In the genomic region with DNA sequence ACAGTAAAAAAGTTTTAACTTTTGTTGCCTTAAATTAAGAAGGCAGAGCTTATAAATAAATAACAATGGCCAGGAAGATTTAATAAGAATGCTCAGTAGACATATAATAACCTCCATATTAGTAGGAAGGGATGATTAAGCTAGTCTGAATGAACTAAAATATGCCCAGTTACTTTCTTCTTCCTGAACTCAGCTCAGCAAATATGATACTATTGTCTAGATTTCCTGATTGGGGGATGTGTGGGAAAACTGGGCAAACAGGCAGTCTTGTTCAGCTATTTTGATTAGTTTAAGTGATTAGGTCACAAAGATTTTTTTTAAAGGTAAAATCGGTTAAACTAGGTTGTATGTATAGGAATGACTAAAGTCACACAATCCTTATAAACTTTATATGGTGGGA, we compare ENCODE assay signal across 25 cellular contexts.
"Had no signal": no experiment of that assay in that cellular context is flagged by ENCODE, and none has a peak within 500 bp of the region (broad histone marks: within the 10 kb centered on the region; RNA-seq: fewer than 3 reads in every experiment).

No MANE protein-coding gene starts in this region.

- H3K4me3 ChIP-seq: body of pancreas, hepatocyte, lower lobe of right lung, pancreas, stomach, vagina had no signal

- H3K27ac ChIP-seq: body of pancreas, hepatocyte, lower lobe of right lung, neutrophil, pancreas, stomach, vagina had no signal

- DNase-seq: activated B cell treated with CpG ODN at 0.5 μM for 24 hours; activated CD4-positive, alpha-beta memory T cell treated with anti-CD3 and anti-CD28 coated beads, Interleukin-2, amount 10 ng/mL, durations not matched to agents 7 days and 5 days; activated CD4-positive, alpha-beta T cell treated with anti-CD3 and anti-CD28 coated beads for 48 hours; activated naive CD4-positive, alpha-beta T cell; activated naive CD8-positive, alpha-beta T cell treated with anti-CD3 and anti-CD28 coated beads, Interleukin-2, amount 10 ng/mL, durations not matched to agents 7 days and 5 days; activated T-cell treated with anti-CD3 and anti-CD28 coated beads, Interleukin-2, amount 50 U/mL, for 1 hour; amygdala; body of pancreas; central memory CD4-positive, alpha-beta T cell; lower lobe of right lung; natural killer cell; pancreas; stimulated activated CD4-positive, alpha-beta T cell treated with anti-CD3 and anti-CD28 coated beads, Interleukin-2, amount 100 ng/mL, for 48 hours; stomach; T-cell; T-helper 9 cell had no signal

- H3K4me3 Mint-ChIP-seq: activated B cell treated with CpG ODN at 0.5 μM for 24 hours; activated CD4-positive, alpha-beta memory T cell treated with anti-CD3 and anti-CD28 coated beads, Interleukin-2, amount 10 ng/mL, durations not matched to agents 7 days and 5 days; activated naive CD8-positive, alpha-beta T cell treated with anti-CD3 and anti-CD28 coated beads, Interleukin-2, amount 10 ng/mL, durations not matched to agents 7 days and 5 days; activated T-helper 17 cell treated with anti-CD3 and anti-CD28 coated beads, Interleukin-2, amount 50 U/mL, for 72 hours; natural killer cell; stimulated activated effector memory CD8-positive, alpha-beta T cell treated with anti-CD3 and anti-CD28 coated beads, Interleukin-12 subunit alpha, Interleukin-12 subunit beta, amount 100 ng/mL, for 72 hours; T-cell had no signal

- H3K79me2 ChIP-seq: hepatocyte had no signal

- H3K27me3 Mint-ChIP-seq: activated B cell treated with CpG ODN at 0.5 μM for 24 hours; activated CD4-positive, alpha-beta memory T cell treated with anti-CD3 and anti-CD28 coated beads, Interleukin-2, amount 10 ng/mL, durations not matched to agents 7 days and 5 days; activated naive CD8-positive, alpha-beta T cell treated with anti-CD3 and anti-CD28 coated beads, Interleukin-2, amount 10 ng/mL, durations not matched to agents 7 days and 5 days; activated T-helper 17 cell treated with anti-CD3 and anti-CD28 coated beads, Interleukin-2, amount 50 U/mL, for 72 hours; T-cell had no signal

- H3K36me3 ChIP-seq: lower lobe of right lung, neutrophil, pancreas, stomach, vagina had no signal

- H3K4me2 ChIP-seq: hepatocyte had no signal

- H3K4me1 Mint-ChIP-seq: activated B cell treated with CpG ODN at 0.5 μM for 24 hours had no signal

- H2AFZ ChIP-seq: hepatocyte had no signal

- H3K27me3 ChIP-seq: body of pancreas, hepatocyte, neutrophil, pancreas, stomach, vagina had no signal

- H3K9me3 ChIP-seq: body of pancreas, lower lobe of right lung, neutrophil, pancreas, stomach, vagina had no signal

- ATAC-seq: activated T-helper 17 cell treated with anti-CD3 and anti-CD28 coated beads, Interleukin-2, amount 50 U/mL, for 72 hours; body of pancreas; esophagus mucosa; lower lobe of right lung; natural killer cell; pancreas; stimulated activated effector memory CD8-positive, alpha-beta T cell treated with anti-CD3 and anti-CD28 coated beads, Interleukin-12 subunit alpha, Interleukin-12 subunit beta, amount 100 ng/mL, for 72 hours; T-cell had no signal

- FAIRE-seq: colon, endometrium, islet of Langerhans, pancreas had no signal

- H3K27ac Mint-ChIP-seq: activated B cell treated with CpG ODN at 0.5 μM for 24 hours; activated CD4-positive, alpha-beta memory T cell treated with anti-CD3 and anti-CD28 coated beads, Interleukin-2, amount 10 ng/mL, durations not matched to agents 7 days and 5 days; activated naive CD8-positive, alpha-beta T cell treated with anti-CD3 and anti-CD28 coated beads, Interleukin-2, amount 10 ng/mL, durations not matched to agents 7 days and 5 days; activated T-helper 17 cell treated with anti-CD3 and anti-CD28 coated beads, Interleukin-2, amount 50 U/mL, for 72 hours; natural killer cell; stimulated activated effector memory CD8-positive, alpha-beta T cell treated with anti-CD3 and anti-CD28 coated beads, Interleukin-12 subunit alpha, Interleukin-12 subunit beta, amount 100 ng/mL, for 72 hours had no signal

- H3K4me1 ChIP-seq: body of pancreas, lower lobe of right lung had no signal

- H3K9me3 Mint-ChIP-seq: activated B cell treated with CpG ODN at 0.5 μM for 24 hours; activated T-helper 17 cell treated with anti-CD3 and anti-CD28 coated beads, Interleukin-2, amount 50 U/mL, for 72 hours; natural killer cell; T-cell had no signal
